ENCODE assay signal across 27 cellular contexts in genomic region chr14:75372260-75372659, GRCh38. TPM values are rescaled to one million over a fixed set of nuclear protein-coding genes. Genes with fewer than 3 reads are reported as not detected.
DNase-seq lines count a peak whose midpoint lies in the region; ATAC-seq and FAIRE-seq lines count a peak whose summit lies in the region.
"Had no signal": no experiment of that assay in that cellular context is flagged by ENCODE, and none has a peak within 500 bp of the region (broad histone marks: within the 10 kb centered on the region; RNA-seq: fewer than 3 reads in every experiment).

No MANE protein-coding gene starts in this region.

- peaks cover 6% of the 10 kb centered on the region for H3K27me3 Mint-ChIP-seq in activated naive CD8-positive, alpha-beta T cell treated with anti-CD3 and anti-CD28 coated beads for 36 hours
- peaks cover 6% of the 10 kb centered on the region for H3K27me3 Mint-ChIP-seq in activated naive CD8-positive, alpha-beta T cell treated with anti-CD3 and anti-CD28 coated beads, Interleukin-2, amount 50 U/mL, for 24 hours
- H3K27me3 Mint-ChIP-seq: activated B cell treated with CpG ODN at 0.5 μM for 24 hours had no signal

- H3K9me3 Mint-ChIP-seq in activated naive CD8-positive, alpha-beta T cell treated with anti-CD3 and anti-CD28 coated beads for 36 hours, result no peaks in the 10 kb centered on the region
- no peaks in the 10 kb centered on the region for H3K9me3 Mint-ChIP-seq in activated naive CD8-positive, alpha-beta T cell treated with anti-CD3 and anti-CD28 coated beads, Interleukin-2, amount 50 U/mL, for 24 hours
- H3K9me3 Mint-ChIP-seq: T-helper 1 cell treated with Interleukin-12 subunit alpha and Interleukin-12 subunit beta and Interleukin-4 antibody, amounts not matched to agents 30 μg/mL and 1 μg/mL, for 36 hours had no signal

- no peak overlapping the region for H3K27ac ChIP-seq in caudate nucleus (ENCODE audit: low read depth, low read length)
- H3K27ac ChIP-seq: brain microvascular endothelial cell, neutrophil, sigmoid colon, upper lobe of left lung had no signal

- peak overlapping the region; percentile 0 for H3K4me3 Mint-ChIP-seq in activated naive CD8-positive, alpha-beta T cell treated with anti-CD3 and anti-CD28 coated beads for 36 hours
- no peak overlapping the region for H3K4me3 Mint-ChIP-seq in activated naive CD8-positive, alpha-beta T cell treated with anti-CD3 and anti-CD28 coated beads, Interleukin-2, amount 50 U/mL, for 24 hours
- H3K4me3 Mint-ChIP-seq: activated B cell treated with CpG ODN at 0.5 μM for 24 hours; stimulated activated memory B cell treated with anti-CD40 and anti-IgM and Interleukin-4, amounts not matched to agents 10 μg/mL and 1 μg/mL and 100 μg/mL, for 72 hours; T-helper 1 cell treated with Interleukin-12 subunit alpha and Interleukin-12 subunit beta and Interleukin-4 antibody, amounts not matched to agents 30 μg/mL and 1 μg/mL, for 36 hours had no signal

- H3K4me1 Mint-ChIP-seq in activated naive CD8-positive, alpha-beta T cell treated with anti-CD3 and anti-CD28 coated beads for 36 hours, result no peaks in the 10 kb centered on the region
- no peaks in the 10 kb centered on the region for H3K4me1 Mint-ChIP-seq in activated naive CD8-positive, alpha-beta T cell treated with anti-CD3 and anti-CD28 coated beads, Interleukin-2, amount 50 U/mL, for 24 hours
- H3K4me1 Mint-ChIP-seq: activated B cell treated with CpG ODN at 0.5 μM for 24 hours; stimulated activated memory B cell treated with anti-CD40 and anti-IgM and Interleukin-4, amounts not matched to agents 10 μg/mL and 1 μg/mL and 100 μg/mL, for 72 hours had no signal

- H3K36me3 Mint-ChIP-seq in activated naive CD8-positive, alpha-beta T cell treated with anti-CD3 and anti-CD28 coated beads for 36 hours, result no peaks in the 10 kb centered on the region
- no peaks in the 10 kb centered on the region for H3K36me3 Mint-ChIP-seq in activated naive CD8-positive, alpha-beta T cell treated with anti-CD3 and anti-CD28 coated beads, Interleukin-2, amount 50 U/mL, for 24 hours (ENCODE audit: low read depth)
- H3K36me3 Mint-ChIP-seq: stimulated activated memory B cell treated with anti-CD40 and anti-IgM and Interleukin-4, amounts not matched to agents 10 μg/mL and 1 μg/mL and 100 μg/mL, for 72 hours had no signal

- DNase-seq in activated naive CD8-positive, alpha-beta T cell treated with anti-CD3 and anti-CD28 coated beads for 36 hours, result no peak
- no peak for DNase-seq in activated naive CD8-positive, alpha-beta T cell treated with anti-CD3 and anti-CD28 coated beads, Interleukin-2, amount 50 U/mL, for 24 hours
- DNase-seq in caudate nucleus (lab: John Stamatoyannopoulos, UW), result peak in 56 of 61 donors; percentile 6 to 78 (median 46)
- peak; percentile 33 for DNase-seq in left lobe of liver (ENCODE audit: low spot score)
- peak; percentile 86 for DNase-seq in superior temporal gyrus (ENCODE audit: extremely low spot score)
- DNase-seq in KG1 (lab: John Stamatoyannopoulos, UW), result no peak
- DNase-seq in urothelium cell line (ENCODE audit: low spot score), result no peak
- DNase-seq in NCI-H82 treated with DMSO at 0.1 percent for 48 hours (lab: John Stamatoyannopoulos, UW; ENCODE audit: unreplicated experiment), result no peak
- DNase-seq: 8988T; activated B cell treated with CpG ODN at 0.5 μM for 24 hours; activated naive CD4-positive, alpha-beta T cell treated with anti-CD3 and anti-CD28 coated beads, Interleukin-2, amount 50 U/mL, for 16 hours; activated T-cell treated with anti-CD3 and anti-CD28 coated beads, Interleukin-2, amount 50 U/mL, for 48 hours; brain microvascular endothelial cell; foreskin fibroblast; HCEC 1CT; MG63; NCI-H146; NCI-H2171 treated with DMSO at 0.1 percent for 48 hours; NCI-H69; SHP77 treated with DMSO at 0.1 percent for 48 hours; sigmoid colon; upper lobe of left lung had no signal

- FAIRE-seq in urothelium cell line (lab: Jason Lieb, UNC), result no peak
- FAIRE-seq: endothelial cell of umbilical vein, G401.6 had no signal

- no peak for ATAC-seq in activated naive CD8-positive, alpha-beta T cell treated with anti-CD3 and anti-CD28 coated beads, Interleukin-2, amount 50 U/mL, for 24 hours
- ATAC-seq in left lobe of liver, result no peak
- ATAC-seq: stimulated activated memory B cell treated with anti-CD40 and anti-IgM and Interleukin-4, amounts not matched to agents 10 μg/mL and 1 μg/mL and 100 μg/mL, for 72 hours had no signal

- H3K27ac Mint-ChIP-seq in activated naive CD8-positive, alpha-beta T cell treated with anti-CD3 and anti-CD28 coated beads for 36 hours, result no peak overlapping the region
- no peak overlapping the region for H3K27ac Mint-ChIP-seq in activated naive CD8-positive, alpha-beta T cell treated with anti-CD3 and anti-CD28 coated beads, Interleukin-2, amount 50 U/mL, for 24 hours
- H3K27ac Mint-ChIP-seq: activated B cell treated with CpG ODN at 0.5 μM for 24 hours; stimulated activated memory B cell treated with anti-CD40 and anti-IgM and Interleukin-4, amounts not matched to agents 10 μg/mL and 1 μg/mL and 100 μg/mL, for 72 hours; T-helper 1 cell treated with Interleukin-12 subunit alpha and Interleukin-12 subunit beta and Interleukin-4 antibody, amounts not matched to agents 30 μg/mL and 1 μg/mL, for 36 hours had no signal

RNA-seq across cellular contexts. Expression of gene JDP2, which starts 55.6 kb away (rescaled TPM):
- total RNA-seq in activated naive CD8-positive, alpha-beta T cell treated with anti-CD3 and anti-CD28 coated beads for 36 hours, result 1 to 10 TPM; 2.1 TPM
- total RNA-seq in left lobe of liver, result 12.8 TPM

Comparison
In these comparisons a context has a peak if more than half of its experiments do, and no peak if none do; other contexts are left out.
1. DNase-seq: peak in caudate nucleus (56 of 61), left lobe of liver (single experiment) and superior temporal gyrus (single experiment); none in activated naive CD8-positive, alpha-beta T cell treated with anti-CD3 and anti-CD28 coated beads for 36 hours (single experiment), activated naive CD8-positive, alpha-beta T cell treated with anti-CD3 and anti-CD28 coated beads, Interleukin-2, amount 50 U/mL, for 24 hours (single experiment), KG1 (single experiment), urothelium cell line (single experiment) and NCI-H82 treated with DMSO at 0.1 percent for 48 hours (single experiment).